ENCODE assay signal across 9 cellular contexts in the genomic region with DNA sequence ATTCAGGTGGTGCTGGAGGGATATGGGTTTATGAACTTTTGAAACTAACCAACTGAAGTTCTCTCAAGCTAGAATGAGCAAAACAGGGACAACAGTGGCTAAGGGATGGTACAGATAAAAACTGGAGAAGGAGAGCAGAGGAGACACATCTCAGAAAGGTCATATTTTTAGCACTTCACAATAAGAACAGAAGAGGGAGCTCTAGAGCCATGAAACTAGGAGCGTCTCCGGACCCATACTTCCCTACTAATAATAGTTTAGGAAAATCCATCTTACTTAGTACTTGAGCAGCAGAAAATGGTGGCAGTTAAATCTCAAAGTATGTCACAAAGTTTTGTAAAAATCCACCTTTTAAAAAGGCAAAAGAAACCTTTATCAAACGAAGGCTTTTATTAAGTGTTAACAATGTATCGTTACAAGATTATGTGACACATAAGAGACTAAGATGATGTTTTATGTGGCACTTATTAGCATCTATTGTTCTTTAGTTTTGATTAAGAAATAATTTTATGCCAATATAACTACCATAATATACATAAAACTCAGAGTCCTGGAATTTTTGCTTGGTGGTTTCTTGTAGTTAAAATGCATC.
DNase-seq lines count a peak whose midpoint lies in the region; ATAC-seq and TF ChIP-seq lines count a peak whose summit lies in the region.
"Had no signal": no experiment of that assay in that cellular context is flagged by ENCODE, and none has a peak within 500 bp of the region (broad histone marks: within the 10 kb centered on the region; RNA-seq: fewer than 3 reads in every experiment).

No MANE protein-coding gene starts in this region.

- no peaks in the 10 kb centered on the region for H3K9me2 ChIP-seq in GM23338 (ENCODE audit: insufficient read depth)

- H3K9me3 ChIP-seq in SK-N-MC (ENCODE audit: low read depth, low read length) (no peaks in the 10 kb centered on the region), parathyroid adenoma (ENCODE audit: control insufficient read depth, low read length) (no peaks in the 10 kb centered on the region)

- H3K4me1 ChIP-seq in GM23338 (ENCODE audit: insufficient read depth) (no peaks in the 10 kb centered on the region), parathyroid adenoma (no peaks in the 10 kb centered on the region)

- H3K27ac ChIP-seq in GM23338 (ENCODE audit: low read depth) (no peak overlapping the region), SK-N-MC (no peak overlapping the region), parathyroid adenoma (no peak overlapping the region)
- H3K27ac ChIP-seq: epithelial cell of prostate had no signal

- peak; percentile 91 for ATAC-seq in GM23338

- H3K9me3 Mint-ChIP-seq in activated CD4-positive, alpha-beta T cell treated with anti-CD3 and anti-CD28 coated beads, Interleukin-2, amount 10 ng/mL, durations not matched to agents 24 days and 14 days, result no peaks in the 10 kb centered on the region
- H3K9me3 Mint-ChIP-seq in GM23338, result no peaks in the 10 kb centered on the region

- no peaks in the 10 kb centered on the region for H4K20me1 ChIP-seq in GM23338 (replicated peaks; ENCODE audit: insufficient read depth)

- H3K79me2 ChIP-seq in GM23338 (replicated peaks; ENCODE audit: insufficient read depth) (no peaks in the 10 kb centered on the region), parathyroid adenoma (no peaks in the 10 kb centered on the region)

- H3K4me2 ChIP-seq in GM23338 (no peak overlapping the region), parathyroid adenoma (ENCODE audit: low read length) (no peak overlapping the region)

- H3K27ac Mint-ChIP-seq in activated CD4-positive, alpha-beta T cell treated with anti-CD3 and anti-CD28 coated beads, Interleukin-2, amount 10 ng/mL, durations not matched to agents 24 days and 14 days, result no peak overlapping the region
- no peak overlapping the region for H3K27ac Mint-ChIP-seq in GM23338

- no peaks in the 10 kb centered on the region for H3K36me3 ChIP-seq in GM23338 (ENCODE audit: insufficient read depth)
- no peaks in the 10 kb centered on the region for H3K36me3 ChIP-seq in SK-N-MC (ENCODE audit: insufficient read depth, low read length)
- no peaks in the 10 kb centered on the region for H3K36me3 ChIP-seq in parathyroid adenoma (ENCODE audit: control insufficient read depth, insufficient read depth, low read length)

- no peaks in the 10 kb centered on the region for H3K4me1 Mint-ChIP-seq in activated CD4-positive, alpha-beta T cell treated with anti-CD3 and anti-CD28 coated beads, Interleukin-2, amount 10 ng/mL, durations not matched to agents 24 days and 14 days
- no peaks in the 10 kb centered on the region; the same call in 2 of the 3 replicates for H3K4me1 Mint-ChIP-seq in GM23338

- H3K27me3 ChIP-seq in GM23338 (ENCODE audit: insufficient read depth), result no peaks in the 10 kb centered on the region
- no peaks in the 10 kb centered on the region for H3K27me3 ChIP-seq in parathyroid adenoma (ENCODE audit: control insufficient read depth, insufficient read depth, low read length)

- H2AFZ ChIP-seq in GM23338 (no peak overlapping the region), parathyroid adenoma (no peak overlapping the region)

- H3K4me3 ChIP-seq in GM23338 (no peak overlapping the region), SK-N-MC (no peak overlapping the region), fibroblast of the aortic adventitia (ENCODE audit: low read depth, low read length) (no peak overlapping the region), parathyroid adenoma (ENCODE audit: low read depth, low read length) (no peak overlapping the region)

- no peak overlapping the region for H3K4me3 Mint-ChIP-seq in activated CD4-positive, alpha-beta T cell treated with anti-CD3 and anti-CD28 coated beads, Interleukin-2, amount 10 ng/mL, durations not matched to agents 24 days and 14 days
- no peak overlapping the region for H3K4me3 Mint-ChIP-seq in GM23338

- DNase-seq in activated CD4-positive, alpha-beta T cell treated with anti-CD3 and anti-CD28 coated beads, Interleukin-2, amount 10 ng/mL, durations not matched to agents 24 days and 14 days, result peak; percentile 60
- no peak for DNase-seq in activated CD4-positive, alpha-beta T cell treated with anti-CD3 and anti-CD28 coated beads, Interleukin-2, amount 50 U/mL, for 1 hour
- DNase-seq in GM23338 (ENCODE audit: low spot score) (peak; percentile 78), SK-N-MC (ENCODE audit: low read depth, low spot score) (peak; percentile 42), fibroblast of the aortic adventitia (ENCODE audit: low read depth) (peak; percentile 69)
- DNase-seq in stimulated activated CD4-positive, alpha-beta T cell treated with anti-CD3 and anti-CD28 coated beads, Interleukin-12 subunit alpha, Interleukin-12 subunit beta, amount 100 ng/mL, for 4 hours, result no peak

- peaks cover 2% of the 10 kb centered on the region for H3K27me3 Mint-ChIP-seq in activated CD4-positive, alpha-beta T cell treated with anti-CD3 and anti-CD28 coated beads, Interleukin-2, amount 10 ng/mL, durations not matched to agents 24 days and 14 days
- peaks cover 2% of the 10 kb centered on the region for H3K27me3 Mint-ChIP-seq in GM23338 (ENCODE audit: insufficient read depth, low read depth, poor library complexity)

- TF ChIP-seq CTCF in GM23338 (conservative IDR thresholded peaks at IDR 0.05; ENCODE audit: low read depth in 2 of 2) (peak; percentile 71 to 78), LNCAP (IDR thresholded peaks at IDR 0.05) (peak; percentile 74), fibroblast of the aortic adventitia (IDR thresholded peaks at IDR 0.05; ENCODE audit: insufficient read depth, low read length) (peak; percentile 72), parathyroid adenoma (IDR thresholded peaks at IDR 0.05) (peak; percentile 50)

- no peaks in the 10 kb centered on the region for H3F3A ChIP-seq in GM23338 (replicated peaks; ENCODE audit: low read depth)

- H3K36me3 Mint-ChIP-seq in activated CD4-positive, alpha-beta T cell treated with anti-CD3 and anti-CD28 coated beads, Interleukin-2, amount 10 ng/mL, durations not matched to agents 24 days and 14 days (ENCODE audit: low read depth), result no peaks in the 10 kb centered on the region
- H3K36me3 Mint-ChIP-seq in GM23338 (ENCODE audit: low read depth), result no peaks in the 10 kb centered on the region

- no peak overlapping the region for H3K9ac ChIP-seq in SK-N-MC (ENCODE audit: insufficient read length)
- H3K9ac ChIP-seq in parathyroid adenoma, result no peak overlapping the region

- intact Hi-C loops in activated CD4-positive, alpha-beta T cell treated with anti-CD3 and anti-CD28 coated beads, Interleukin-2, amount 10 ng/mL, durations not matched to agents 24 days and 14 days (cut with micrococcal nuclease), result loop anchor here (1.0 to 5.0 kb wide), 5 partner anchors 182 to 978 kb away; no protein-coding TSS in a partner anchor

TF ChIP-seq in GM23338, 12 proteins besides CTCF, POLR2A, EP300 and RAD21:
- no peak for TF ChIP-seq ZNF114 (CRISPR knock-in tag; IDR thresholded peaks at IDR 0.05)
- no peak for TF ChIP-seq POLR2AphosphoS5 (IDR thresholded peaks at IDR 0.05; ENCODE audit: low read depth)
- TF ChIP-seq, protein P1, sequence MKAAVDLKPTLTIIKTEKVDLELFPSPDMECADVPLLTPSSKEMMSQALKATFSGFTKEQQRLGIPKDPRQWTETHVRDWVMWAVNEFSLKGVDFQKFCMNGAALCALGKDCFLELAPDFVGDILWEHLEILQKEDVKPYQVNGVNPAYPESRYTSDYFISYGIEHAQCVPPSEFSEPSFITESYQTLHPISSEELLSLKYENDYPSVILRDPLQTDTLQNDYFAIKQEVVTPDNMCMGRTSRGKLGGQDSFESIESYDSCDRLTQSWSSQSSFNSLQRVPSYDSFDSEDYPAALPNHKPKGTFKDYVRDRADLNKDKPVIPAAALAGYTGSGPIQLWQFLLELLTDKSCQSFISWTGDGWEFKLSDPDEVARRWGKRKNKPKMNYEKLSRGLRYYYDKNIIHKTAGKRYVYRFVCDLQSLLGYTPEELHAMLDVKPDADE (IDR thresholded peaks at IDR 0.05), result no peak
- no peak for TF ChIP-seq EZH2phosphoT487 (IDR thresholded peaks at IDR 0.05; ENCODE audit: unreplicated experiment)
- TF ChIP-seq JUNB (IDR thresholded peaks at IDR 0.05; ENCODE audit: unreplicated experiment), result no peak
- TF ChIP-seq NANOG (IDR thresholded peaks at IDR 0.05; ENCODE audit: borderline replicate concordance), result no peak
- TF ChIP-seq STAT1 (IDR thresholded peaks at IDR 0.05; ENCODE audit: unreplicated experiment), result no peak
- TF ChIP-seq, protein P2, sequence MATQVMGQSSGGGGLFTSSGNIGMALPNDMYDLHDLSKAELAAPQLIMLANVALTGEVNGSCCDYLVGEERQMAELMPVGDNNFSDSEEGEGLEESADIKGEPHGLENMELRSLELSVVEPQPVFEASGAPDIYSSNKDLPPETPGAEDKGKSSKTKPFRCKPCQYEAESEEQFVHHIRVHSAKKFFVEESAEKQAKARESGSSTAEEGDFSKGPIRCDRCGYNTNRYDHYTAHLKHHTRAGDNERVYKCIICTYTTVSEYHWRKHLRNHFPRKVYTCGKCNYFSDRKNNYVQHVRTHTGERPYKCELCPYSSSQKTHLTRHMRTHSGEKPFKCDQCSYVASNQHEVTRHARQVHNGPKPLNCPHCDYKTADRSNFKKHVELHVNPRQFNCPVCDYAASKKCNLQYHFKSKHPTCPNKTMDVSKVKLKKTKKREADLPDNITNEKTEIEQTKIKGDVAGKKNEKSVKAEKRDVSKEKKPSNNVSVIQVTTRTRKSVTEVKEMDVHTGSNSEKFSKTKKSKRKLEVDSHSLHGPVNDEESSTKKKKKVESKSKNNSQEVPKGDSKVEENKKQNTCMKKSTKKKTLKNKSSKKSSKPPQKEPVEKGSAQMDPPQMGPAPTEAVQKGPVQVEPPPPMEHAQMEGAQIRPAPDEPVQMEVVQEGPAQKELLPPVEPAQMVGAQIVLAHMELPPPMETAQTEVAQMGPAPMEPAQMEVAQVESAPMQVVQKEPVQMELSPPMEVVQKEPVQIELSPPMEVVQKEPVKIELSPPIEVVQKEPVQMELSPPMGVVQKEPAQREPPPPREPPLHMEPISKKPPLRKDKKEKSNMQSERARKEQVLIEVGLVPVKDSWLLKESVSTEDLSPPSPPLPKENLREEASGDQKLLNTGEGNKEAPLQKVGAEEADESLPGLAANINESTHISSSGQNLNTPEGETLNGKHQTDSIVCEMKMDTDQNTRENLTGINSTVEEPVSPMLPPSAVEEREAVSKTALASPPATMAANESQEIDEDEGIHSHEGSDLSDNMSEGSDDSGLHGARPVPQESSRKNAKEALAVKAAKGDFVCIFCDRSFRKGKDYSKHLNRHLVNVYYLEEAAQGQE (IDR thresholded peaks at IDR 0.05; ENCODE audit: unreplicated experiment), result no peak

Comparison
In these comparisons a context has a peak if more than half of its experiments do, and no peak if none do; other contexts are left out.
1. DNase-seq: peak in activated CD4-positive, alpha-beta T cell treated with anti-CD3 and anti-CD28 coated beads, Interleukin-2, amount 10 ng/mL, durations not matched to agents 24 days and 14 days (single experiment), GM23338 (single experiment), SK-N-MC (single experiment) and fibroblast of the aortic adventitia (single experiment); none in activated CD4-positive, alpha-beta T cell treated with anti-CD3 and anti-CD28 coated beads, Interleukin-2, amount 50 U/mL, for 1 hour (single experiment) and stimulated activated CD4-positive, alpha-beta T cell treated with anti-CD3 and anti-CD28 coated beads, Interleukin-12 subunit alpha, Interleukin-12 subunit beta, amount 100 ng/mL, for 4 hours (single experiment).
2. Peak in every context shown above with its lines, with median percentiles within 50 percentile points of each other: CTCF ChIP-seq.